Comparison of ENCODE assay signal across 27 cellular contexts in genomic region chr11:109086931-109087330, GRCh38.
"Had no signal": no experiment of that assay in that cellular context is flagged by ENCODE, and none has a peak within 500 bp of the region (broad histone marks: within the 10 kb centered on the region; RNA-seq: fewer than 3 reads in every experiment).

No MANE protein-coding gene starts in this region.

- DNase-seq: stimulated activated CD4-positive, alpha-beta T cell treated with anti-CD3 and anti-CD28 coated beads, Interleukin-2, amount 100 ng/mL, for 48 hours; stimulated activated CD4-positive, alpha-beta T cell treated with anti-CD3 and anti-CD28 coated beads, Interleukin-4, amount 100 ng/mL, for 1 hour; stimulated activated CD4-positive, alpha-beta T cell treated with anti-CD3 and anti-CD28 coated beads, Interleukin-4, amount 100 ng/mL, for 24 hours; stimulated activated CD4-positive, alpha-beta T cell treated with anti-CD3 and anti-CD28 coated beads, Interleukin-4, amount 100 ng/mL, for 4 hours; stimulated activated CD8-positive, alpha-beta memory T cell treated with anti-CD3 and anti-CD28 coated beads, Interleukin-4, amount 100 ng/mL, for 48 hours; stimulated activated naive B cell treated with anti-CD40 and anti-IgM and Interleukin-4, amounts not matched to agents 10 μg/mL and 1 μg/mL and 100 μg/mL, for 72 hours; stimulated activated naive CD4-positive, alpha-beta T cell; stimulated activated naive CD4-positive, alpha-beta T cell treated with Interleukin-2 at 50 U/mL for 16 hours; stimulated activated naive CD8-positive, alpha-beta T cell treated with anti-CD3 and anti-CD28 coated beads, Interleukin-15, amount 100 ng/mL, for 72 hours; stimulated activated naive CD8-positive, alpha-beta T cell treated with anti-CD3 and anti-CD28 coated beads, Interleukin-15, Interleukin-2, amounts not matched to agents 100 U/mL and 50 U/mL, for 24 hours; stomach; substantia nigra; testis; thyroid gland; tibial artery; transverse colon; trophoblast cell; upper lobe of left lung; upper lobe of right lung; uterus had no signal

- H3K9me3 ChIP-seq: suprapubic skin, testis, thoracic aorta, thyroid gland, transverse colon, upper lobe of left lung, upper lobe of right lung, uterus, vagina had no signal

- FAIRE-seq: urothelium cell line had no signal

- H3K27ac ChIP-seq: suprapubic skin, testis, thyroid gland, tibial artery, tibial nerve, transverse colon, upper lobe of left lung, upper lobe of right lung, uterus, vagina had no signal

- ATAC-seq: stimulated activated effector memory CD8-positive, alpha-beta T cell treated with anti-CD3 and anti-CD28 coated beads, Interleukin-12 subunit alpha, Interleukin-12 subunit beta, amount 100 ng/mL, for 72 hours; stimulated activated memory B cell treated with anti-CD40 and anti-IgM and Interleukin-4, amounts not matched to agents 10 μg/mL and 1 μg/mL and 100 μg/mL, for 72 hours; stimulated activated naive B cell treated with anti-CD40 and anti-IgM and Interleukin-4, amounts not matched to agents 10 μg/mL and 1 μg/mL and 100 μg/mL, for 72 hours; stimulated activated naive CD8-positive, alpha-beta T cell treated with anti-CD3 and anti-CD28 coated beads, Interleukin-15, amount 100 ng/mL, for 72 hours; stimulated activated naive CD8-positive, alpha-beta T cell treated with anti-CD3 and anti-CD28 coated beads, Interleukin-15, Interleukin-2, amounts not matched to agents 100 U/mL and 50 U/mL, for 24 hours; upper lobe of right lung had no signal

- H3K4me1 ChIP-seq: stomach, suprapubic skin, thyroid gland, tibial artery, tibial nerve, transverse colon, upper lobe of left lung, upper lobe of right lung, uterus, vagina had no signal

- H3K36me3 ChIP-seq: stomach, suprapubic skin, thoracic aorta, thyroid gland, tibial artery, tibial nerve, transverse colon, upper lobe of left lung, upper lobe of right lung, uterus, vagina had no signal

- H3K4me3 ChIP-seq: stomach, suprapubic skin, testis, thyroid gland, tibial artery, tibial nerve, transverse colon, upper lobe of left lung, upper lobe of right lung, uterus, vagina had no signal

- H3K27me3 ChIP-seq: stomach, suprapubic skin, testis, thyroid gland, tibial artery, tibial nerve, transverse colon, upper lobe of left lung, upper lobe of right lung, uterus, vagina had no signal
